Comparison of ENCODE assay signal across 3 cellular contexts in the genomic region with DNA sequence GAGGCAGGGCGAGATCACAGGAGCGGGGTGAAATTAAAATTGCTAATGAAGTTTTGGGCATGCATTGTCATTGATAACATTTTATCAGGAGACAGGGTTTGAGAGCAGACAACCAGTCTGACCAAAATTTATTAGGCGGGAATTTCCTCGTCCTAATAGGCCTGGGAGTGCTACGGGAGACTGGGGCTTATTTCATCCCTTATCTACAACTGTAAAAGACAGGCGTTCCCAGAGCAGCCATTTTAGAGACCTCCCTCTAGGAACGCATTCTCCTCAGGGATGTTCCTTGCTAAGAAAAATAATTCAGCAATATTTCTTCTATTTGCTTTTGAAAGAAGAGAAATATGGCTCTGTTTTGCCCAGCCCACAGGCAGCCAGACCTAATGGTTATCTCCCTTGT. TPM values are rescaled to one million over a fixed set of nuclear protein-coding genes. Genes with fewer than 3 reads are reported as not detected.
"Had no signal": no experiment of that assay in that cellular context is flagged by ENCODE, and none has a peak within 500 bp of the region (broad histone marks: within the 10 kb centered on the region; RNA-seq: fewer than 3 reads in every experiment).

No MANE protein-coding gene starts in this region.

RNA-seq across cellular contexts. Expression of a gene that starts 40.0 kb away (rescaled TPM):
- total RNA-seq: OCI-LY7, PC-9, SJCRH30 had no signal

RNA-seq across cellular contexts. Expression of a gene that starts 55.2 kb away (rescaled TPM):
- total RNA-seq: PC-9 had no signal
